In the genomic region with DNA sequence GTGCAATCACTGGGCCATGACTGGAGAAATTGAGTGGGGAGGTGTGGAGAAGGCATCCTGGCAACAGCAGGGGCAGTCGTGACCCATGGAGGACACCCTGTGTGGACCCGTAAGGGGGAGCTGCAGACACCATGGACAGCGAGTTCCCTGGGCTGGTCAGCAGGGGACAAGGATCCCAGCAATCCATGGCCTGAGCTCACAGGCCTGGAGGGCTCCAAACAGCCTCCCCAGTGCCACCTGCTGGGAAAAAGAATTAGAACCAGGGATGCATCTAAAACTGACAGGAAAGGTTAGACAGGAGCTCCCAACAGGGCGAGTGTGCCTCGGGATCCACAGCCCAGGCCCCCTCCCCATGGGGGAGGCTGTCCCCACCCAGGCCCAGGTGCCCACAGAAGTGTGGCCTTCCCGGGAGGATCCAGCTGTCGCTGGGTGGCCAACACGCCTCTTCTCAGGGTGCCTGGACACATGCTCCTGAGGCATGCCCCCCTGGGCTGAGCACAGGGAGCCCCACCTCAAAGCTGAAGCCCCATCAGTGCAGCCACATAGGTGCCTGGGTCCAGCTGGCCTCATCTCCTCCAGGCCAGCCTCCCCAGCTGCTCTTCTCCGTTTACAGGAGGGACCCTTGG, we compare ENCODE assay signal across 1 cellular context.
A peak's percentile ranks its signal among the peaks of the same experiment; 100 is the strongest.
TF ChIP-seq lines count a peak whose summit lies in the region.

No MANE protein-coding gene starts in this region.

TF ChIP-seq in HepG2, 621 proteins besides CTCF, POLR2A, EP300 and RAD21 (continued from another document):
- TF ChIP-seq, protein P1, sequence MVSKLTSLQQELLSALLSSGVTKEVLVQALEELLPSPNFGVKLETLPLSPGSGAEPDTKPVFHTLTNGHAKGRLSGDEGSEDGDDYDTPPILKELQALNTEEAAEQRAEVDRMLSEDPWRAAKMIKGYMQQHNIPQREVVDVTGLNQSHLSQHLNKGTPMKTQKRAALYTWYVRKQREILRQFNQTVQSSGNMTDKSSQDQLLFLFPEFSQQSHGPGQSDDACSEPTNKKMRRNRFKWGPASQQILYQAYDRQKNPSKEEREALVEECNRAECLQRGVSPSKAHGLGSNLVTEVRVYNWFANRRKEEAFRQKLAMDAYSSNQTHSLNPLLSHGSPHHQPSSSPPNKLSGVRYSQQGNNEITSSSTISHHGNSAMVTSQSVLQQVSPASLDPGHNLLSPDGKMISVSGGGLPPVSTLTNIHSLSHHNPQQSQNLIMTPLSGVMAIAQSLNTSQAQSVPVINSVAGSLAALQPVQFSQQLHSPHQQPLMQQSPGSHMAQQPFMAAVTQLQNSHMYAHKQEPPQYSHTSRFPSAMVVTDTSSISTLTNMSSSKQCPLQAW (CRISPR knock-in tag; IDR thresholded peaks at IDR 0.05), result 0 out of 2 replicates have a peak, but pooled peaks have one; percentile 60
- TF ChIP-seq ZNF335 (CRISPR knock-in tag; IDR thresholded peaks at IDR 0.05), result no peak
- TF ChIP-seq, protein P2, sequence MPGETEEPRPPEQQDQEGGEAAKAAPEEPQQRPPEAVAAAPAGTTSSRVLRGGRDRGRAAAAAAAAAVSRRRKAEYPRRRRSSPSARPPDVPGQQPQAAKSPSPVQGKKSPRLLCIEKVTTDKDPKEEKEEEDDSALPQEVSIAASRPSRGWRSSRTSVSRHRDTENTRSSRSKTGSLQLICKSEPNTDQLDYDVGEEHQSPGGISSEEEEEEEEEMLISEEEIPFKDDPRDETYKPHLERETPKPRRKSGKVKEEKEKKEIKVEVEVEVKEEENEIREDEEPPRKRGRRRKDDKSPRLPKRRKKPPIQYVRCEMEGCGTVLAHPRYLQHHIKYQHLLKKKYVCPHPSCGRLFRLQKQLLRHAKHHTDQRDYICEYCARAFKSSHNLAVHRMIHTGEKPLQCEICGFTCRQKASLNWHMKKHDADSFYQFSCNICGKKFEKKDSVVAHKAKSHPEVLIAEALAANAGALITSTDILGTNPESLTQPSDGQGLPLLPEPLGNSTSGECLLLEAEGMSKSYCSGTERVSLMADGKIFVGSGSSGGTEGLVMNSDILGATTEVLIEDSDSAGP (CRISPR knock-in tag; IDR thresholded peaks at IDR 0.05; ENCODE audit: borderline replicate concordance), result peak; percentile 58
